Comparison of ENCODE assay signal across 1 cellular context in the genomic region with DNA sequence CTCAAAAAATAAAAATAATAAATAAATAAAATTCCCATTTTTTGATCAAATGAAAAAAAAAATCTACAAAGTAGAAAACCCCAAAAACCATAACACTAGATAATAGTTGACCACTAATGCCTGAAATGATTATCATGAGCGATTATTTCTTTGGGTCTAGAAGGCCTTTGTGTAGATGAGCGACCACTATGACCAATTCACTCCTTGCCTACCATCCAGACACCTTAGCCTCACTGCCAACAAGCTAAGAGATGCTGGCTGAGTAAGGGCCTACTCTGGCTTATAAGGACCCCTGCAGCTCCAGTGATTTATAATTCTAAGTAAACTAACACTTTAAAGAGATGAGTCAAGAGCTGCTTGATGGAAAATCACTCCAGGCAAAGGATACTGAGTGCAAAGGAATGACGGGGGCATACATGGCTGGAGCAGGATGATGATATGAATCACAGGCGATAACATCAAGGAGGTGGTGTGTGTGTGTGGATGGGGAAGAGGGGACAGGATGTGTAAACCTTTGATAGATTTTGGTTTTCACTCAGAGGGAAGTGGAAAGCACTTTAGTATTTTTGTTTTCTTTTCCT.
TF ChIP-seq lines count a peak whose summit lies in the region.

No MANE protein-coding gene starts in this region.

TF ChIP-seq in HEK293, 187 proteins besides CTCF, POLR2A, EP300 and RAD21 (continued from another document and continues in another):
- TF ChIP-seq, protein P1, sequence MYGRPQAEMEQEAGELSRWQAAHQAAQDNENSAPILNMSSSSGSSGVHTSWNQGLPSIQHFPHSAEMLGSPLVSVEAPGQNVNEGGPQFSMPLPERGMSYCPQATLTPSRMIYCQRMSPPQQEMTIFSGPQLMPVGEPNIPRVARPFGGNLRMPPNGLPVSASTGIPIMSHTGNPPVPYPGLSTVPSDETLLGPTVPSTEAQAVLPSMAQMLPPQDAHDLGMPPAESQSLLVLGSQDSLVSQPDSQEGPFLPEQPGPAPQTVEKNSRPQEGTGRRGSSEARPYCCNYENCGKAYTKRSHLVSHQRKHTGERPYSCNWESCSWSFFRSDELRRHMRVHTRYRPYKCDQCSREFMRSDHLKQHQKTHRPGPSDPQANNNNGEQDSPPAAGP (tag by site-specific recombination; IDR thresholded peaks at IDR 0.05), result peak; percentile 64; the same call in 1 of the 2 replicates
- TF ChIP-seq, protein P2, sequence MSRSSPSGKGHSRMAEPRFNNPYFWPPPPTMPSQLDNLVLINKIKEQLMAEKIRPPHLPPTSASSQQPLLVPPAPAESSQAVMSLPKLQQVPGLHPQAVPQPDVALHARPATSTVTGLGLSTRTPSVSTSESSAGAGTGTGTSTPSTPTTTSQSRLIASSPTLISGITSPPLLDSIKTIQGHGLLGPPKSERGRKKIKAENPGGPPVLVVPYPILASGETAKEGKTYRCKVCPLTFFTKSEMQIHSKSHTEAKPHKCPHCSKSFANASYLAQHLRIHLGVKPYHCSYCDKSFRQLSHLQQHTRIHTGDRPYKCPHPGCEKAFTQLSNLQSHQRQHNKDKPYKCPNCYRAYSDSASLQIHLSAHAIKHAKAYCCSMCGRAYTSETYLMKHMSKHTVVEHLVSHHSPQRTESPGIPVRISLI (tag by site-specific recombination; IDR thresholded peaks at IDR 0.05), result no peak
- TF ChIP-seq ZNF223 (tag by site-specific recombination; IDR thresholded peaks at IDR 0.05) (no peak), ZNF776 (tag by site-specific recombination; IDR thresholded peaks at IDR 0.05; ENCODE audit: borderline replicate concordance) (no peak), ZNF138 (tag by site-specific recombination; IDR thresholded peaks at IDR 0.05; ENCODE audit: borderline replicate concordance) (no peak), ZNF266 (tag by site-specific recombination; IDR thresholded peaks at IDR 0.05; ENCODE audit: low read depth) (no peak), ZNF626 (tag by site-specific recombination; IDR thresholded peaks at IDR 0.05) (no peak), ZNF426 (tag by site-specific recombination; IDR thresholded peaks at IDR 0.05) (no peak), ZNF157 (tag by site-specific recombination; IDR thresholded peaks at IDR 0.05) (no peak), ZNF600 (tag by site-specific recombination; IDR thresholded peaks at IDR 0.05) (peak; percentile 95), ZNF175 (tag by site-specific recombination; IDR thresholded peaks at IDR 0.05) (no peak), ZNF132 (tag by site-specific recombination; IDR thresholded peaks at IDR 0.05; ENCODE audit: borderline replicate concordance) (no peak), ZBTB21 (tag by site-specific recombination; IDR thresholded peaks at IDR 0.05) (peak; percentile 57; the same call in 1 of the 2 replicates), GLIS1 (tag by site-specific recombination; IDR thresholded peaks at IDR 0.05) (peak; percentile 73), OSR2 (tag by site-specific recombination; IDR thresholded peaks at IDR 0.05) (peak; percentile 63), ZSCAN16 (tag by site-specific recombination; IDR thresholded peaks at IDR 0.05) (no peak), ZNF416 (tag by site-specific recombination; IDR thresholded peaks at IDR 0.05) (no peak), ZIC2 (tag by site-specific recombination; IDR thresholded peaks at IDR 0.05) (0 out of 2 replicates have a peak, but pooled peaks have one; percentile 30), HOXC10 (CRISPR knock-in tag; IDR thresholded peaks at IDR 0.05) (no peak), ZNF623 (tag by site-specific recombination; IDR thresholded peaks at IDR 0.05) (no peak), ZBTB20 (tag by site-specific recombination; IDR thresholded peaks at IDR 0.05) (no peak), PRDM1 (tag by site-specific recombination; IDR thresholded peaks at IDR 0.05) (peak; percentile 22; the same call in 1 of the 2 replicates), SP7 (tag by site-specific recombination; IDR thresholded peaks at IDR 0.05) (peak; percentile 96), MZF1 (tag by site-specific recombination; IDR thresholded peaks at IDR 0.05; ENCODE audit: borderline replicate concordance) (no peak), ZBTB1 (tag by site-specific recombination; IDR thresholded peaks at IDR 0.05) (no peak), ZNF394 (tag by site-specific recombination; IDR thresholded peaks at IDR 0.05; ENCODE audit: borderline replicate concordance) (no peak), ZFP3 (tag by site-specific recombination; IDR thresholded peaks at IDR 0.05; ENCODE audit: low read depth) (no peak), ZNF555 (tag by site-specific recombination; conservative IDR thresholded peaks at IDR 0.05) (no peak), KLF8 (tag by site-specific recombination; IDR thresholded peaks at IDR 0.05) (no peak), SP2 (tag by site-specific recombination; IDR thresholded peaks at IDR 0.05) (no peak), ZNF2 (tag by site-specific recombination; IDR thresholded peaks at IDR 0.05) (no peak), ZNF37A (tag by site-specific recombination; IDR thresholded peaks at IDR 0.05) (no peak), ZBTB7A (tag by site-specific recombination; IDR thresholded peaks at IDR 0.05; ENCODE audit: low read depth) (no peak), ZNF837 (tag by site-specific recombination; IDR thresholded peaks at IDR 0.05) (no peak), FEZF1 (tag by site-specific recombination; IDR thresholded peaks at IDR 0.05) (0 out of 2 replicates have a peak, but pooled peaks have one; percentile 24), ZNF354C (tag by site-specific recombination; IDR thresholded peaks at IDR 0.05; ENCODE audit: borderline replicate concordance, low read depth) (no peak), SALL2 (tag by site-specific recombination; IDR thresholded peaks at IDR 0.05; ENCODE audit: borderline replicate concordance) (no peak)
- TF ChIP-seq, protein P3, sequence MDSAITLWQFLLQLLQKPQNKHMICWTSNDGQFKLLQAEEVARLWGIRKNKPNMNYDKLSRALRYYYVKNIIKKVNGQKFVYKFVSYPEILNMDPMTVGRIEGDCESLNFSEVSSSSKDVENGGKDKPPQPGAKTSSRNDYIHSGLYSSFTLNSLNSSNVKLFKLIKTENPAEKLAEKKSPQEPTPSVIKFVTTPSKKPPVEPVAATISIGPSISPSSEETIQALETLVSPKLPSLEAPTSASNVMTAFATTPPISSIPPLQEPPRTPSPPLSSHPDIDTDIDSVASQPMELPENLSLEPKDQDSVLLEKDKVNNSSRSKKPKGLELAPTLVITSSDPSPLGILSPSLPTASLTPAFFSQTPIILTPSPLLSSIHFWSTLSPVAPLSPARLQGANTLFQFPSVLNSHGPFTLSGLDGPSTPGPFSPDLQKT (IDR thresholded peaks at IDR 0.05; ENCODE audit: borderline replicate concordance, low read depth, low read length), result no peak
- TF ChIP-seq, protein P4, sequence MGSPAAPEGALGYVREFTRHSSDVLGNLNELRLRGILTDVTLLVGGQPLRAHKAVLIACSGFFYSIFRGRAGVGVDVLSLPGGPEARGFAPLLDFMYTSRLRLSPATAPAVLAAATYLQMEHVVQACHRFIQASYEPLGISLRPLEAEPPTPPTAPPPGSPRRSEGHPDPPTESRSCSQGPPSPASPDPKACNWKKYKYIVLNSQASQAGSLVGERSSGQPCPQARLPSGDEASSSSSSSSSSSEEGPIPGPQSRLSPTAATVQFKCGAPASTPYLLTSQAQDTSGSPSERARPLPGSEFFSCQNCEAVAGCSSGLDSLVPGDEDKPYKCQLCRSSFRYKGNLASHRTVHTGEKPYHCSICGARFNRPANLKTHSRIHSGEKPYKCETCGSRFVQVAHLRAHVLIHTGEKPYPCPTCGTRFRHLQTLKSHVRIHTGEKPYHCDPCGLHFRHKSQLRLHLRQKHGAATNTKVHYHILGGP (tag by site-specific recombination; IDR thresholded peaks at IDR 0.05), result no peak
- TF ChIP-seq, protein P5, sequence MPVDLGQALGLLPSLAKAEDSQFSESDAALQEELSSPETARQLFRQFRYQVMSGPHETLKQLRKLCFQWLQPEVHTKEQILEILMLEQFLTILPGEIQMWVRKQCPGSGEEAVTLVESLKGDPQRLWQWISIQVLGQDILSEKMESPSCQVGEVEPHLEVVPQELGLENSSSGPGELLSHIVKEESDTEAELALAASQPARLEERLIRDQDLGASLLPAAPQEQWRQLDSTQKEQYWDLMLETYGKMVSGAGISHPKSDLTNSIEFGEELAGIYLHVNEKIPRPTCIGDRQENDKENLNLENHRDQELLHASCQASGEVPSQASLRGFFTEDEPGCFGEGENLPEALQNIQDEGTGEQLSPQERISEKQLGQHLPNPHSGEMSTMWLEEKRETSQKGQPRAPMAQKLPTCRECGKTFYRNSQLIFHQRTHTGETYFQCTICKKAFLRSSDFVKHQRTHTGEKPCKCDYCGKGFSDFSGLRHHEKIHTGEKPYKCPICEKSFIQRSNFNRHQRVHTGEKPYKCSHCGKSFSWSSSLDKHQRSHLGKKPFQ (tag by site-specific recombination; IDR thresholded peaks at IDR 0.05), result no peak
- TF ChIP-seq, protein P6, sequence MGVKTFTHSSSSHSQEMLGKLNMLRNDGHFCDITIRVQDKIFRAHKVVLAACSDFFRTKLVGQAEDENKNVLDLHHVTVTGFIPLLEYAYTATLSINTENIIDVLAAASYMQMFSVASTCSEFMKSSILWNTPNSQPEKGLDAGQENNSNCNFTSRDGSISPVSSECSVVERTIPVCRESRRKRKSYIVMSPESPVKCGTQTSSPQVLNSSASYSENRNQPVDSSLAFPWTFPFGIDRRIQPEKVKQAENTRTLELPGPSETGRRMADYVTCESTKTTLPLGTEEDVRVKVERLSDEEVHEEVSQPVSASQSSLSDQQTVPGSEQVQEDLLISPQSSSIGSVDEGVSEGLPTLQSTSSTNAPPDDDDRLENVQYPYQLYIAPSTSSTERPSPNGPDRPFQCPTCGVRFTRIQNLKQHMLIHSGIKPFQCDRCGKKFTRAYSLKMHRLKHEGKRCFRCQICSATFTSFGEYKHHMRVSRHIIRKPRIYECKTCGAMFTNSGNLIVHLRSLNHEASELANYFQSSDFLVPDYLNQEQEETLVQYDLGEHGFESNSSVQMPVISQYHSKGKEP (tag by site-specific recombination; IDR thresholded peaks at IDR 0.05), result no peak
- TF ChIP-seq, protein P7, sequence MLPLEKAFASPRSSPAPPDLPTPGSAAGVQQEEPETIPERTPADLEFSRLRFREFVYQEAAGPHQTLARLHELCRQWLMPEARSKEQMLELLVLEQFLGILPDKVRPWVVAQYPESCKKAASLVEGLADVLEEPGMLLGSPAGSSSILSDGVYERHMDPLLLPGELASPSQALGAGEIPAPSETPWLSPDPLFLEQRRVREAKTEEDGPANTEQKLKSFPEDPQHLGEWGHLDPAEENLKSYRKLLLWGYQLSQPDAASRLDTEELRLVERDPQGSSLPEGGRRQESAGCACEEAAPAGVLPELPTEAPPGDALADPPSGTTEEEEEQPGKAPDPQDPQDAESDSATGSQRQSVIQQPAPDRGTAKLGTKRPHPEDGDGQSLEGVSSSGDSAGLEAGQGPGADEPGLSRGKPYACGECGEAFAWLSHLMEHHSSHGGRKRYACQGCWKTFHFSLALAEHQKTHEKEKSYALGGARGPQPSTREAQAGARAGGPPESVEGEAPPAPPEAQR (tag by site-specific recombination; IDR thresholded peaks at IDR 0.05), result no peak
- TF ChIP-seq, protein P8, sequence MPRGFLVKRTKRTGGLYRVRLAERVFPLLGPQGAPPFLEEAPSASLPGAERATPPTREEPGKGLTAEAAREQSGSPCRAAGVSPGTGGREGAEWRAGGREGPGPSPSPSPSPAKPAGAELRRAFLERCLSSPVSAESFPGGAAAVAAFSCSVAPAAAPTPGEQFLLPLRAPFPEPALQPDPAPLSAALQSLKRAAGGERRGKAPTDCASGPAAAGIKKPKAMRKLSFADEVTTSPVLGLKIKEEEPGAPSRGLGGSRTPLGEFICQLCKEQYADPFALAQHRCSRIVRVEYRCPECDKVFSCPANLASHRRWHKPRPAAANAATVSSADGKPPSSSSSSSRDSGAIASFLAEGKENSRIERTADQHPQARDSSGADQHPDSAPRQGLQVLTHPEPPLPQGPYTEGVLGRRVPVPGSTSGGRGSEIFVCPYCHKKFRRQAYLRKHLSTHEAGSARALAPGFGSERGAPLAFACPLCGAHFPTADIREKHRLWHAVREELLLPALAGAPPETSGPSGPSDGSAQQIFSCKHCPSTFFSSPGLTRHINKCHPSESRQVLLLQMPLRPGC (tag by site-specific recombination; IDR thresholded peaks at IDR 0.05), result peak; percentile 99
- TF ChIP-seq, protein P9, sequence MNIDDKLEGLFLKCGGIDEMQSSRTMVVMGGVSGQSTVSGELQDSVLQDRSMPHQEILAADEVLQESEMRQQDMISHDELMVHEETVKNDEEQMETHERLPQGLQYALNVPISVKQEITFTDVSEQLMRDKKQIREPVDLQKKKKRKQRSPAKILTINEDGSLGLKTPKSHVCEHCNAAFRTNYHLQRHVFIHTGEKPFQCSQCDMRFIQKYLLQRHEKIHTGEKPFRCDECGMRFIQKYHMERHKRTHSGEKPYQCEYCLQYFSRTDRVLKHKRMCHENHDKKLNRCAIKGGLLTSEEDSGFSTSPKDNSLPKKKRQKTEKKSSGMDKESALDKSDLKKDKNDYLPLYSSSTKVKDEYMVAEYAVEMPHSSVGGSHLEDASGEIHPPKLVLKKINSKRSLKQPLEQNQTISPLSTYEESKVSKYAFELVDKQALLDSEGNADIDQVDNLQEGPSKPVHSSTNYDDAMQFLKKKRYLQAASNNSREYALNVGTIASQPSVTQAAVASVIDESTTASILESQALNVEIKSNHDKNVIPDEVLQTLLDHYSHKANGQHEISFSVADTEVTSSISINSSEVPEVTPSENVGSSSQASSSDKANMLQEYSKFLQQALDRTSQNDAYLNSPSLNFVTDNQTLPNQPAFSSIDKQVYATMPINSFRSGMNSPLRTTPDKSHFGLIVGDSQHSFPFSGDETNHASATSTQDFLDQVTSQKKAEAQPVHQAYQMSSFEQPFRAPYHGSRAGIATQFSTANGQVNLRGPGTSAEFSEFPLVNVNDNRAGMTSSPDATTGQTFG (tag by site-specific recombination; IDR thresholded peaks at IDR 0.05; ENCODE audit: borderline replicate concordance), result no peak
- TF ChIP-seq, protein P10, sequence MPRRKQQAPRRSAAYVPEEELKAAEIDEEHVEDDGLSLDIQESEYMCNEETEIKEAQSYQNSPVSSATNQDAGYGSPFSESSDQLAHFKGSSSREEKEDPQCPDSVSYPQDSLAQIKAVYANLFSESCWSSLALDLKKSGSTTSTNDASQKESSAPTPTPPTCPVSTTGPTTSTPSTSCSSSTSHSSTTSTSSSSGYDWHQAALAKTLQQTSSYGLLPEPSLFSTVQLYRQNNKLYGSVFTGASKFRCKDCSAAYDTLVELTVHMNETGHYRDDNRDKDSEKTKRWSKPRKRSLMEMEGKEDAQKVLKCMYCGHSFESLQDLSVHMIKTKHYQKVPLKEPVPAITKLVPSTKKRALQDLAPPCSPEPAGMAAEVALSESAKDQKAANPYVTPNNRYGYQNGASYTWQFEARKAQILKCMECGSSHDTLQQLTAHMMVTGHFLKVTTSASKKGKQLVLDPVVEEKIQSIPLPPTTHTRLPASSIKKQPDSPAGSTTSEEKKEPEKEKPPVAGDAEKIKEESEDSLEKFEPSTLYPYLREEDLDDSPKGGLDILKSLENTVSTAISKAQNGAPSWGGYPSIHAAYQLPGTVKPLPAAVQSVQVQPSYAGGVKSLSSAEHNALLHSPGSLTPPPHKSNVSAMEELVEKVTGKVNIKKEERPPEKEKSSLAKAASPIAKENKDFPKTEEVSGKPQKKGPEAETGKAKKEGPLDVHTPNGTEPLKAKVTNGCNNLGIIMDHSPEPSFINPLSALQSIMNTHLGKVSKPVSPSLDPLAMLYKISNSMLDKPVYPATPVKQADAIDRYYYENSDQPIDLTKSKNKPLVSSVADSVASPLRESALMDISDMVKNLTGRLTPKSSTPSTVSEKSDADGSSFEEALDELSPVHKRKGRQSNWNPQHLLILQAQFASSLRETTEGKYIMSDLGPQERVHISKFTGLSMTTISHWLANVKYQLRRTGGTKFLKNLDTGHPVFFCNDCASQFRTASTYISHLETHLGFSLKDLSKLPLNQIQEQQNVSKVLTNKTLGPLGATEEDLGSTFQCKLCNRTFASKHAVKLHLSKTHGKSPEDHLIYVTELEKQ (tag by site-specific recombination; IDR thresholded peaks at IDR 0.05; ENCODE audit: borderline replicate concordance), result peak; percentile 57
